11 cellular contexts compared by ENCODE assay signal in the genomic region with DNA sequence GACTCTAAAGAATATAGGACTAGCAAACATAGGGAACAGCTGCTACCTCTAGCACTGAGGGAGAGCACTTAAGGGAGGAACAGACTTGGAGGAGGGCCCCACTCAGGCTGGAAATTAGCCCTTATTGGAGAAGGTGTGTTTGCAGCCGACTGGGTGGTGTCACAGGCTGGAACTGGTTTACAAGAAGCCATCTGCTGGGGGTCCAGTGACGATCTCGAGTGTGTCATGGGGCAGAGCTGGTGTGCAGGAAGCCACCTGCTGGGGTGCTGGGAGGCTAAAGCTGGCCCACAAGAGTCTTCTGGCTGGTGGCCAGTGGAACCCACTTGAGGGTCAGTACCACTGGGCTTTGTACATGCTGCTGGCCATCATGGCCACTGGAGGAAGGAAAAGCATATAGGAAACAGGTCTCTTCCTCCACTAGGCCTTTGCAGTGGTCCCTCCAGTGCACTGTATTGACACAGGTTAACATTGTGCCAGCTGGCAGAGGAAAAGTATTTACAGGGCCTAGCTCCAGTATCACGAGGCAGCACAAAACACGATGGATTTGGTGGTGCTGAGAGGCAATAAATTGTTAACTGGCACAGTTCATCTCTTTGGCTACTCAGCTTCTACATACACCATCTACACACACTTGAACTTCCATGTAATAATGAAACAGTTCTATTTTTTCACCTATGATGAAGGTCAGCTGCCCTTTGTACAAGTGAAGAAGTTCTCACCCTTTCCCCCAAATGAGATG. TPM values are rescaled to one million over a fixed set of nuclear protein-coding genes. Genes with fewer than 3 reads are reported as not detected.
A peak's percentile ranks its signal among the peaks of the same experiment; 100 is the strongest.
DNase-seq lines count a peak whose midpoint lies in the region; ATAC-seq, FAIRE-seq and TF ChIP-seq lines count a peak whose summit lies in the region.
"Had no signal": no experiment of that assay in that cellular context is flagged by ENCODE, and none has a peak within 500 bp of the region (broad histone marks: within the 10 kb centered on the region; RNA-seq: fewer than 3 reads in every experiment).

No MANE protein-coding gene starts in this region.

- peak; percentile 40 for ATAC-seq in body of pancreas
- ATAC-seq in HG03457 (IDR thresholded peaks at IDR 0.05; ENCODE audit: unreplicated experiment), result no peak

- CTCF ChIA-PET in A673 (lab: Charles Lee), result no interaction called here

- H3K27ac ChIP-seq in body of pancreas, result no peak overlapping the region
- H3K27ac ChIP-seq in ovary, result no peak overlapping the region
- H3K27ac ChIP-seq in A673 (ENCODE audit: low read depth, low read length, poor library complexity, severe bottlenecking), result no peak overlapping the region
- H3K27ac ChIP-seq: SJSA1 had no signal

- no peak overlapping the region for H3K4me3 ChIP-seq in LNCaP clone FGC (ENCODE audit: low read depth, low read length)
- H3K4me3 ChIP-seq in body of pancreas, result no peak overlapping the region
- H3K4me3 ChIP-seq in ovary, result no peak overlapping the region
- no peak overlapping the region for H3K4me3 ChIP-seq in A673 (ENCODE audit: low read depth, low read length, poor library complexity, severe bottlenecking)
- H3K4me3 ChIP-seq: SJSA1 had no signal

- 53 to 54% methylated on average over 5 of the region's 5 CpGs for WGBS in body of pancreas, 2 donors
- 46 to 48% (median 48%) methylated on average over 5 of the region's 5 CpGs for WGBS in ovary, 3 donors

- peak; percentile 46 for FAIRE-seq in GM18507 (lab: Jason Lieb, UNC)
- FAIRE-seq: H1 had no signal

- no peak for TF ChIP-seq EP300 in ovary (IDR thresholded peaks at IDR 0.05)

- H3K9me3 ChIP-seq in body of pancreas (no peaks in the 10 kb centered on the region), ovary (no peaks in the 10 kb centered on the region), A673 (ENCODE audit: low read depth, low read length, poor library complexity, severe bottlenecking) (no peaks in the 10 kb centered on the region)
- H3K9me3 ChIP-seq: SJSA1 had no signal

- H3K27me3 ChIP-seq in body of pancreas (no peaks in the 10 kb centered on the region), ovary (no peaks in the 10 kb centered on the region), A673 (replicated peaks; ENCODE audit: insufficient read depth, low read depth, low read length, poor library complexity) (no peaks in the 10 kb centered on the region)
- H3K27me3 ChIP-seq: SJSA1 had no signal

- no peaks in the 10 kb centered on the region for H3K36me3 ChIP-seq in body of pancreas (replicated peaks in 1 of 2; ENCODE audit: insufficient read depth in 1 of 2, low read depth in 2 of 2)
- H3K36me3 ChIP-seq in ovary, result no peaks in the 10 kb centered on the region
- no peaks in the 10 kb centered on the region for H3K36me3 ChIP-seq in A673 (ENCODE audit: insufficient read depth, low read length, poor library complexity, severe bottlenecking)

- DNase-seq in GM18507 (ENCODE audit: extremely low spot score, insufficient read length, low read depth), result no peak
- peak; percentile 52 for DNase-seq in LNCaP clone FGC (ENCODE audit: low read depth)
- DNase-seq in body of pancreas, result peak; percentile 15 to 61 (median 31)
- DNase-seq in ovary, result peak in 4 of 5 donors; percentile 23 to 43 (median 30)
- no peak for DNase-seq in inferior parietal cortex (ENCODE audit: extremely low spot score)
- DNase-seq in A673 (ENCODE audit: low spot score), result no peak
- no peak for DNase-seq in Ammon's horn (ENCODE audit: low spot score)
- DNase-seq: midbrain had no signal

- intact Hi-C loops in body of pancreas (cut with DNase I), result no loop called here
- intact Hi-C loops in ovary (cut with DNase I), result no loop called here
- intact Hi-C loops in A673 (cut with micrococcal nuclease; ENCODE audit: unreplicated experiment), result no loop called here

- TF ChIP-seq CTCF in LNCaP clone FGC (IDR thresholded peaks at IDR 0.05; ENCODE audit: control insufficient read depth, extremely low read depth, insufficient read depth), result no peak
- no peak for TF ChIP-seq CTCF in body of pancreas (IDR thresholded peaks at IDR 0.05)
- no peak for TF ChIP-seq CTCF in ovary (IDR thresholded peaks at IDR 0.05)
- no peak for TF ChIP-seq CTCF in A673 (conservative IDR thresholded peaks at IDR 0.05; ENCODE audit: low read depth, low read length)

- POLR2A ChIA-PET in A673 (lab: Charles Lee; ENCODE audit: low non-redundant PET), result no interaction called here

- BruUV-seq in A673 (replicated peaks; lab: Mats Ljungman, UMichigan), result no TSS peak

- no peak for TF ChIP-seq POLR2A in body of pancreas (IDR thresholded peaks at IDR 0.05)
- no peak for TF ChIP-seq POLR2A in ovary (IDR thresholded peaks at IDR 0.05)

- peaks cover 7% of the 10 kb centered on the region for H3K4me1 ChIP-seq in body of pancreas
- H3K4me1 ChIP-seq in ovary (ENCODE audit: insufficient read depth), result peaks cover 10% of the 10 kb centered on the region
- H3K4me1 ChIP-seq in A673 (ENCODE audit: insufficient read depth, low read length, poor library complexity, severe bottlenecking), result peaks cover 13% of the 10 kb centered on the region

RNA-seq across cellular contexts. Expression of a gene that starts 43.6 kb away (rescaled TPM):
- total RNA-seq in body of pancreas (10 to 100 TPM; 11.5 to 18.7 TPM), ovary (100 to 1,000 TPM in 4 of 7 donors, 10 to 100 TPM in 3; 40.1 to 127 (median 107) TPM), A673 (2021) (40.0 and 43.7 TPM in 2 replicates)
- polyA plus RNA-seq in ovary, result 10 to 100 TPM; 38.6 to 88.4 TPM

Comparison
In these comparisons a context has a peak if more than half of its experiments do, and no peak if none do; other contexts are left out.
1. DNase-seq: peak in LNCaP clone FGC (single experiment), body of pancreas (4 of 4) and ovary (4 of 5); none in GM18507 (single experiment), inferior parietal cortex (single experiment), A673 (single experiment) and Ammon's horn (single experiment).